1 cellular context compared by ENCODE assay signal in the genomic region with DNA sequence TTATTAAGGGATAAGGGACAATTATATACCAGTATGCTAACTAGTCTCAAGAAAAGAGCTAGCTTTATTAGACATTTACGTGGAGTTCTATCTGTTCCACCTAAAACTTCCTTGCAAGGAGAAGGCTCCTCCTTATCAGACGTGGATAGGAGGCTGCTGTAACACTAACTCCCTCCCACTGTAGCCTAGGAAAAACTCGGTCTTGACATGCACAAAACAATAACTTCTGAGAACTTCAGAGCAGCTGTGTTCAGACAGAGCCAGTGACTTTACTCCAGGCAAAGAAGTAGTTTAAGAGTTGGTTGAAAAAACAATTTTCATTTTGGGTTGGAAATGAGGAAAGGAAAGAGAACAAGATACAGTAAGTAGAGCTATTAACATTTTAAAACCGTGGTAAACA.
A peak's percentile ranks its signal among the peaks of the same experiment; 100 is the strongest.
TF ChIP-seq lines count a peak whose summit lies in the region.

No MANE protein-coding gene starts in this region.

TF ChIP-seq in K562, 482 proteins besides CTCF, POLR2A, EP300 and RAD21 (continued from another document and continues in another):
- TF ChIP-seq, protein P1, sequence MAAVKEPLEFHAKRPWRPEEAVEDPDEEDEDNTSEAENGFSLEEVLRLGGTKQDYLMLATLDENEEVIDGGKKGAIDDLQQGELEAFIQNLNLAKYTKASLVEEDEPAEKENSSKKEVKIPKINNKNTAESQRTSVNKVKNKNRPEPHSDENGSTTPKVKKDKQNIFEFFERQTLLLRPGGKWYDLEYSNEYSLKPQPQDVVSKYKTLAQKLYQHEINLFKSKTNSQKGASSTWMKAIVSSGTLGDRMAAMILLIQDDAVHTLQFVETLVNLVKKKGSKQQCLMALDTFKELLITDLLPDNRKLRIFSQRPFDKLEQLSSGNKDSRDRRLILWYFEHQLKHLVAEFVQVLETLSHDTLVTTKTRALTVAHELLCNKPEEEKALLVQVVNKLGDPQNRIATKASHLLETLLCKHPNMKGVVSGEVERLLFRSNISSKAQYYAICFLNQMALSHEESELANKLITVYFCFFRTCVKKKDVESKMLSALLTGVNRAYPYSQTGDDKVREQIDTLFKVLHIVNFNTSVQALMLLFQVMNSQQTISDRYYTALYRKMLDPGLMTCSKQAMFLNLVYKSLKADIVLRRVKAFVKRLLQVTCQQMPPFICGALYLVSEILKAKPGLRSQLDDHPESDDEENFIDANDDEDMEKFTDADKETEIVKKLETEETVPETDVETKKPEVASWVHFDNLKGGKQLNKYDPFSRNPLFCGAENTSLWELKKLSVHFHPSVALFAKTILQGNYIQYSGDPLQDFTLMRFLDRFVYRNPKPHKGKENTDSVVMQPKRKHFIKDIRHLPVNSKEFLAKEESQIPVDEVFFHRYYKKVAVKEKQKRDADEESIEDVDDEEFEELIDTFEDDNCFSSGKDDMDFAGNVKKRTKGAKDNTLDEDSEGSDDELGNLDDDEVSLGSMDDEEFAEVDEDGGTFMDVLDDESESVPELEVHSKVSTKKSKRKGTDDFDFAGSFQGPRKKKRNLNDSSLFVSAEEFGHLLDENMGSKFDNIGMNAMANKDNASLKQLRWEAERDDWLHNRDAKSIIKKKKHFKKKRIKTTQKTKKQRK (IDR thresholded peaks at IDR 0.05; ENCODE audit: borderline replicate concordance, low read depth, low read length): no peak
- TF ChIP-seq EZH2 (IDR thresholded peaks at IDR 0.05; ENCODE audit: borderline replicate concordance, low read depth, low read length) (no peak), PYGO2 (tag; IDR thresholded peaks at IDR 0.05) (no peak), WHSC1 (IDR thresholded peaks at IDR 0.05; ENCODE audit: low read length) (no peak), USF1 (CRISPR knock-in tag; IDR thresholded peaks at IDR 0.05) (no peak), SAP30 (IDR thresholded peaks at IDR 0.05; ENCODE audit: borderline replicate concordance, insufficient read depth, low read depth, low read length, poor library complexity, severe bottlenecking) (no peak), CREM (IDR thresholded peaks at IDR 0.05; ENCODE audit: low read depth) (0 out of 2 replicates have a peak, but pooled peaks have one; percentile 27), SLC30A9 (CRISPR knock-in tag; IDR thresholded peaks at IDR 0.05) (no peak), ZNF224 (CRISPR knock-in tag; IDR thresholded peaks at IDR 0.05) (no peak), JUND (IDR thresholded peaks at IDR 0.05; ENCODE audit: borderline replicate concordance, low read depth, low read length) (0 out of 2 replicates have a peak, but pooled peaks have one; percentile 35), JUND (tag; IDR thresholded peaks at IDR 0.05; ENCODE audit: borderline replicate concordance, low read depth, low read length) (no peak), ZNF282 (CRISPR knock-in tag; IDR thresholded peaks at IDR 0.05) (no peak), PHTF2 (CRISPR knock-in tag; IDR thresholded peaks at IDR 0.05) (no peak), IRF2 (CRISPR knock-in tag; IDR thresholded peaks at IDR 0.05) (no peak), NCOA2 (IDR thresholded peaks at IDR 0.05; ENCODE audit: partially characterized antibody in 2 of 2) (no peak), ZNF668 (CRISPR knock-in tag; IDR thresholded peaks at IDR 0.05) (no peak), ILF3 (IDR thresholded peaks at IDR 0.05; ENCODE audit: borderline replicate concordance) (0 out of 2 replicates have a peak, but pooled peaks have one; percentile 14), ZNF57 (CRISPR knock-in tag; IDR thresholded peaks at IDR 0.05) (no peak), GTF2A2 (tag; IDR thresholded peaks at IDR 0.05) (no peak), TAF15 (IDR thresholded peaks at IDR 0.05; ENCODE audit: low read depth, low read length) (no peak), ZNF830 (CRISPR knock-in tag; IDR thresholded peaks at IDR 0.05) (no peak), MTA1 (IDR thresholded peaks at IDR 0.05; ENCODE audit: borderline replicate concordance) (no peak), NCOA4 (IDR thresholded peaks at IDR 0.05; ENCODE audit: partially characterized antibody) (no peak), ZNF449 (CRISPR knock-in tag; IDR thresholded peaks at IDR 0.05) (no peak), RBM25 (IDR thresholded peaks at IDR 0.05; ENCODE audit: low read depth, low read length, severe bottlenecking) (no peak), DDX20 (tag; IDR thresholded peaks at IDR 0.05; ENCODE audit: low read depth) (no peak), ATF4 (CRISPR knock-in tag; IDR thresholded peaks at IDR 0.05) (no peak), MCM7 (IDR thresholded peaks at IDR 0.05) (no peak), ARHGAP35 (IDR thresholded peaks at IDR 0.05; ENCODE audit: partially characterized antibody) (no peak), CCNT2 (IDR thresholded peaks at IDR 0.05; ENCODE audit: borderline replicate concordance, extremely low read depth, insufficient read length, low read depth, low read length) (no peak), ZNF507 (tag; conservative IDR thresholded peaks at IDR 0.05) (no peak), ZFP30 (CRISPR knock-in tag; IDR thresholded peaks at IDR 0.05; ENCODE audit: borderline replicate concordance) (no peak), MAFK (IDR thresholded peaks at IDR 0.05; ENCODE audit: low read length) (0 out of 2 replicates have a peak, but pooled peaks have one; percentile 16), ZNF589 (CRISPR knock-in tag; IDR thresholded peaks at IDR 0.05; ENCODE audit: low read depth) (no peak), SFPQ (IDR thresholded peaks at IDR 0.05; ENCODE audit: low read depth, low read length) (no peak), BRD4 (IDR thresholded peaks at IDR 0.05) (no peak), E2F4 (CRISPR knock-in tag; IDR thresholded peaks at IDR 0.05; ENCODE audit: low read depth) (no peak), MBD1 (CRISPR knock-in tag; IDR thresholded peaks at IDR 0.05) (no peak), HEY1 (CRISPR knock-in tag; IDR thresholded peaks at IDR 0.05; ENCODE audit: borderline replicate concordance) (no peak), ZNF696 (CRISPR knock-in tag; conservative IDR thresholded peaks at IDR 0.05) (no peak)
- TF ChIP-seq, protein P2, sequence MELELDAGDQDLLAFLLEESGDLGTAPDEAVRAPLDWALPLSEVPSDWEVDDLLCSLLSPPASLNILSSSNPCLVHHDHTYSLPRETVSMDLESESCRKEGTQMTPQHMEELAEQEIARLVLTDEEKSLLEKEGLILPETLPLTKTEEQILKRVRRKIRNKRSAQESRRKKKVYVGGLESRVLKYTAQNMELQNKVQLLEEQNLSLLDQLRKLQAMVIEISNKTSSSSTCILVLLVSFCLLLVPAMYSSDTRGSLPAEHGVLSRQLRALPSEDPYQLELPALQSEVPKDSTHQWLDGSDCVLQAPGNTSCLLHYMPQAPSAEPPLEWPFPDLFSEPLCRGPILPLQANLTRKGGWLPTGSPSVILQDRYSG (tag; conservative IDR thresholded peaks at IDR 0.05; ENCODE audit: low read depth): no peak
- TF ChIP-seq, protein P3, sequence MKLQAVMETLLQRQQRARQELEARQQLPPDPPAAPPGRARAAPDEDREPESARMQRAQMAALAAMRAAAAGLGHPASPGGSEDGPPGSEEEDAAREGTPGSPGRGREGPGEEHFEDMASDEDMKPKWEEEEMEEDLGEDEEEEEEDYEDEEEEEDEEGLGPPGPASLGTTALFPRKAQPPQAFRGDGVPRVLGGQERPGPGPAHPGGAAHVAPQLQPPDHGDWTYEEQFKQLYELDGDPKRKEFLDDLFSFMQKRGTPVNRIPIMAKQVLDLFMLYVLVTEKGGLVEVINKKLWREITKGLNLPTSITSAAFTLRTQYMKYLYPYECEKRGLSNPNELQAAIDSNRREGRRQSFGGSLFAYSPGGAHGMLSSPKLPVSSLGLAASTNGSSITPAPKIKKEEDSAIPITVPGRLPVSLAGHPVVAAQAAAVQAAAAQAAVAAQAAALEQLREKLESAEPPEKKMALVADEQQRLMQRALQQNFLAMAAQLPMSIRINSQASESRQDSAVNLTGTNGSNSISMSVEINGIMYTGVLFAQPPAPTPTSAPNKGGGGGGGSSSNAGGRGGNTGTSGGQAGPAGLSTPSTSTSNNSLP (IDR thresholded peaks at IDR 0.05; ENCODE audit: borderline replicate concordance, low read depth, low read length): no peak
- TF ChIP-seq, protein P4, sequence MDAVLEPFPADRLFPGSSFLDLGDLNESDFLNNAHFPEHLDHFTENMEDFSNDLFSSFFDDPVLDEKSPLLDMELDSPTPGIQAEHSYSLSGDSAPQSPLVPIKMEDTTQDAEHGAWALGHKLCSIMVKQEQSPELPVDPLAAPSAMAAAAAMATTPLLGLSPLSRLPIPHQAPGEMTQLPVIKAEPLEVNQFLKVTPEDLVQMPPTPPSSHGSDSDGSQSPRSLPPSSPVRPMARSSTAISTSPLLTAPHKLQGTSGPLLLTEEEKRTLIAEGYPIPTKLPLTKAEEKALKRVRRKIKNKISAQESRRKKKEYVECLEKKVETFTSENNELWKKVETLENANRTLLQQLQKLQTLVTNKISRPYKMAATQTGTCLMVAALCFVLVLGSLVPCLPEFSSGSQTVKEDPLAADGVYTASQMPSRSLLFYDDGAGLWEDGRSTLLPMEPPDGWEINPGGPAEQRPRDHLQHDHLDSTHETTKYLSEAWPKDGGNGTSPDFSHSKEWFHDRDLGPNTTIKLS (IDR thresholded peaks at IDR 0.05; ENCODE audit: borderline replicate concordance, low read depth): no peak
- TF ChIP-seq, protein P5, sequence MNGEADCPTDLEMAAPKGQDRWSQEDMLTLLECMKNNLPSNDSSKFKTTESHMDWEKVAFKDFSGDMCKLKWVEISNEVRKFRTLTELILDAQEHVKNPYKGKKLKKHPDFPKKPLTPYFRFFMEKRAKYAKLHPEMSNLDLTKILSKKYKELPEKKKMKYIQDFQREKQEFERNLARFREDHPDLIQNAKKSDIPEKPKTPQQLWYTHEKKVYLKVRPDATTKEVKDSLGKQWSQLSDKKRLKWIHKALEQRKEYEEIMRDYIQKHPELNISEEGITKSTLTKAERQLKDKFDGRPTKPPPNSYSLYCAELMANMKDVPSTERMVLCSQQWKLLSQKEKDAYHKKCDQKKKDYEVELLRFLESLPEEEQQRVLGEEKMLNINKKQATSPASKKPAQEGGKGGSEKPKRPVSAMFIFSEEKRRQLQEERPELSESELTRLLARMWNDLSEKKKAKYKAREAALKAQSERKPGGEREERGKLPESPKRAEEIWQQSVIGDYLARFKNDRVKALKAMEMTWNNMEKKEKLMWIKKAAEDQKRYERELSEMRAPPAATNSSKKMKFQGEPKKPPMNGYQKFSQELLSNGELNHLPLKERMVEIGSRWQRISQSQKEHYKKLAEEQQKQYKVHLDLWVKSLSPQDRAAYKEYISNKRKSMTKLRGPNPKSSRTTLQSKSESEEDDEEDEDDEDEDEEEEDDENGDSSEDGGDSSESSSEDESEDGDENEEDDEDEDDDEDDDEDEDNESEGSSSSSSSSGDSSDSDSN (IDR thresholded peaks at IDR 0.05; ENCODE audit: borderline replicate concordance in 1 of 2, low read depth in 2 of 2, low read length in 2 of 2): peak in 1 of 2 experiments; percentile 51; a peak in 1 of 4 replicates
